11 cellular contexts compared by ENCODE assay signal in genomic region chr6:228881-229651, GRCh38.
A peak's percentile ranks its signal among the peaks of the same experiment; 100 is the strongest.
DNase-seq lines count a peak whose midpoint lies in the region; ATAC-seq and TF ChIP-seq lines count a peak whose summit lies in the region.
"Had no signal": no experiment of that assay in that cellular context is flagged by ENCODE, and none has a peak within 500 bp of the region (broad histone marks: within the 10 kb centered on the region; RNA-seq: fewer than 3 reads in every experiment).

No MANE protein-coding gene starts in this region.

- H3K4me1 Mint-ChIP-seq in IgD-negative memory B cell = peaks cover 16 to 45% (median 36%) of the 10 kb centered on the region in 3 donors

- H3K9me3 Mint-ChIP-seq in IgD-negative memory B cell = no peaks in the 10 kb centered on the region

- no peak overlapping the region for H3K27ac Mint-ChIP-seq in IgD-negative memory B cell

- no peak for TF ChIP-seq CTCF in GM13976 (IDR thresholded peaks at IDR 0.05; ENCODE audit: borderline replicate concordance, control extremely low read depth, extremely low read depth, insufficient read depth, missing control alignments)

- in situ Hi-C loops in GM13976 (cut with MboI; ENCODE audit: low sequenced_read_pairs, unreplicated experiment) = no loop called here

- peak; percentile 72 for DNase-seq in GM13976 (ENCODE audit: low spot score)
- no peak for DNase-seq in NCI-H1105 (lab: John Stamatoyannopoulos, UW)
- DNase-seq in EL = no peak
- DNase-seq in inferior parietal cortex (ENCODE audit: extremely low spot score) = no peak
- DNase-seq in posterior cingulate gyrus = no peak
- DNase-seq: activated effector memory CD4-positive, alpha-beta T cell treated with Interleukin-2 at 50 U/mL for 16 hours; stimulated activated CD4-positive, alpha-beta T cell treated with anti-CD3 and anti-CD28 coated beads, Interleukin-1b, Interleukin-23, amount 100 ng/mL, for 48 hours; substantia nigra had no signal

- H3K4me3 Mint-ChIP-seq in IgD-negative memory B cell = peak overlapping the region in 3 of 4 donors; percentile 30 to 79 (median 49)

- intact Hi-C loops in posterior cingulate gyrus (cut with DNase I) = no loop called here

- no peaks in the 10 kb centered on the region for H3K36me3 Mint-ChIP-seq in IgD-negative memory B cell

- peak; percentile 28 for ATAC-seq in GM19324 (IDR thresholded peaks at IDR 0.05; ENCODE audit: low FRiP score, unreplicated experiment)
- ATAC-seq in HG02852 (IDR thresholded peaks at IDR 0.05; ENCODE audit: unreplicated experiment) = peak; percentile 50

- H3K27me3 Mint-ChIP-seq in IgD-negative memory B cell = peaks cover 11% of the 10 kb centered on the region
